In genomic region chr16:85511938-85512551, GRCh38 we compare ENCODE assay signal across 30 cellular contexts.
"Had no signal": no experiment of that assay in that cellular context is flagged by ENCODE, and none has a peak within 500 bp of the region (broad histone marks: within the 10 kb centered on the region; RNA-seq: fewer than 3 reads in every experiment).

No MANE protein-coding gene starts in this region.

- H3K36me3 ChIP-seq: adrenal gland, cardiac muscle cell, colonic mucosa, left lung, lower lobe of right lung, thoracic aorta, uterus had no signal

- H3K4me3 ChIP-seq: adrenal gland, body of pancreas, cardiac muscle cell, colonic mucosa, left lung, lower lobe of right lung, thoracic aorta, uterus had no signal

- H3K9me3 Mint-ChIP-seq: activated CD4-positive, alpha-beta memory T cell treated with anti-CD3 and anti-CD28 coated beads for 36 hours; activated naive CD4-positive, alpha-beta T cell treated with anti-CD3 and anti-CD28 coated beads for 36 hours; activated naive CD8-positive, alpha-beta T cell treated with anti-CD3 and anti-CD28 coated beads for 36 hours; activated T-helper 1 cell treated with anti-CD3 and anti-CD28 coated beads, Interleukin-12 subunit alpha, Interleukin-12 subunit beta, Interleukin-2, Interleukin-4 antibody, amounts not matched to agents 30 ng/mL and 10 ng/mL and 1 ng/mL, durations not matched to agents 14 hours and 24 hours and 36 hours; nephron progenitor cell; stimulated activated effector memory CD8-positive, alpha-beta T cell treated with anti-CD3 and anti-CD28 coated beads, Interleukin-12 subunit alpha, Interleukin-12 subunit beta, amount 100 ng/mL, for 72 hours; stimulated activated naive CD8-positive, alpha-beta T cell treated with anti-CD3 and anti-CD28 coated beads, Interleukin-15, Interleukin-2, amounts not matched to agents 100 ng/mL and 50 ng/mL, for 24 hours; type B pancreatic cell had no signal

- ATAC-seq: body of pancreas; left lung; lower lobe of right lung; right cardiac atrium; stimulated activated effector memory CD8-positive, alpha-beta T cell treated with anti-CD3 and anti-CD28 coated beads, Interleukin-12 subunit alpha, Interleukin-12 subunit beta, amount 100 ng/mL, for 72 hours had no signal

- H3K27ac Mint-ChIP-seq: activated CD4-positive, alpha-beta memory T cell treated with anti-CD3 and anti-CD28 coated beads for 36 hours; activated naive CD4-positive, alpha-beta T cell treated with anti-CD3 and anti-CD28 coated beads for 36 hours; activated naive CD8-positive, alpha-beta T cell treated with anti-CD3 and anti-CD28 coated beads for 36 hours; activated T-helper 1 cell treated with anti-CD3 and anti-CD28 coated beads, Interleukin-12 subunit alpha, Interleukin-12 subunit beta, Interleukin-2, Interleukin-4 antibody, amounts not matched to agents 30 ng/mL and 10 ng/mL and 1 ng/mL, durations not matched to agents 14 hours and 24 hours and 36 hours; nephron progenitor cell; stimulated activated effector memory CD8-positive, alpha-beta T cell treated with anti-CD3 and anti-CD28 coated beads, Interleukin-12 subunit alpha, Interleukin-12 subunit beta, amount 100 ng/mL, for 72 hours; stimulated activated naive CD8-positive, alpha-beta T cell treated with anti-CD3 and anti-CD28 coated beads, Interleukin-15, Interleukin-2, amounts not matched to agents 100 ng/mL and 50 ng/mL, for 24 hours; type B pancreatic cell had no signal

- H3K27me3 Mint-ChIP-seq: activated CD4-positive, alpha-beta memory T cell treated with anti-CD3 and anti-CD28 coated beads for 36 hours; activated naive CD8-positive, alpha-beta T cell treated with anti-CD3 and anti-CD28 coated beads for 36 hours; stimulated activated naive CD8-positive, alpha-beta T cell treated with anti-CD3 and anti-CD28 coated beads, Interleukin-15, Interleukin-2, amounts not matched to agents 100 ng/mL and 50 ng/mL, for 24 hours; type B pancreatic cell had no signal

- DNase-seq: activated CD4-positive, alpha-beta memory T cell treated with anti-CD3 and anti-CD28 coated beads for 36 hours; activated CD4-positive, alpha-beta T cell treated with anti-CD3 and anti-CD28 coated beads for 48 hours; activated CD4-positive, CD25-positive, alpha-beta regulatory T cell; activated CD8-positive, alpha-beta memory T cell treated with anti-CD3 and anti-CD28 coated beads, Interleukin-2, amount 50 U/mL, for 4 hours; activated effector memory CD4-positive, alpha-beta T cell treated with anti-CD3 and anti-CD28 coated beads, Interleukin-2, amount 50 U/mL, for 16 hours; activated naive CD4-positive, alpha-beta T cell treated with anti-CD3 and anti-CD28 coated beads for 36 hours; activated naive CD8-positive, alpha-beta T cell treated with anti-CD3 and anti-CD28 coated beads for 36 hours; activated T-cell treated with anti-CD3 and anti-CD28 coated beads, Interleukin-2, amount 50 U/mL, for 1 hour; adrenal gland; aorta; cerebellar nuclear complex; colonic mucosa; effector CD8-positive, alpha-beta T cell; left lung; lower lobe of right lung; mesendoderm; nephron progenitor cell; nucleus accumbens; right cardiac atrium; stimulated activated CD4-positive, alpha-beta T cell treated with anti-CD3 and anti-CD28 coated beads, Interleukin-4, amount 100 ng/mL, for 24 hours; uterus had no signal

- H3K27me3 ChIP-seq: adrenal gland, body of pancreas, cardiac muscle cell, colonic mucosa, left lung, uterus had no signal

- H3K36me3 Mint-ChIP-seq: activated CD4-positive, alpha-beta memory T cell treated with anti-CD3 and anti-CD28 coated beads for 36 hours; activated naive CD8-positive, alpha-beta T cell treated with anti-CD3 and anti-CD28 coated beads for 36 hours; stimulated activated effector memory CD8-positive, alpha-beta T cell treated with anti-CD3 and anti-CD28 coated beads, Interleukin-12 subunit alpha, Interleukin-12 subunit beta, amount 100 ng/mL, for 72 hours had no signal

- H3K27ac ChIP-seq: adrenal gland, cardiac muscle cell, colonic mucosa, left lung, lower lobe of right lung, thoracic aorta, uterus had no signal

- FAIRE-seq: frontal cortex, islet of Langerhans had no signal

- H3K4me3 Mint-ChIP-seq: activated CD4-positive, alpha-beta memory T cell treated with anti-CD3 and anti-CD28 coated beads for 36 hours; activated naive CD4-positive, alpha-beta T cell treated with anti-CD3 and anti-CD28 coated beads for 36 hours; activated naive CD8-positive, alpha-beta T cell treated with anti-CD3 and anti-CD28 coated beads for 36 hours; activated T-helper 1 cell treated with anti-CD3 and anti-CD28 coated beads, Interleukin-12 subunit alpha, Interleukin-12 subunit beta, Interleukin-2, Interleukin-4 antibody, amounts not matched to agents 30 ng/mL and 10 ng/mL and 1 ng/mL, durations not matched to agents 14 hours and 24 hours and 36 hours; nephron progenitor cell; stimulated activated effector memory CD8-positive, alpha-beta T cell treated with anti-CD3 and anti-CD28 coated beads, Interleukin-12 subunit alpha, Interleukin-12 subunit beta, amount 100 ng/mL, for 72 hours; stimulated activated naive CD8-positive, alpha-beta T cell treated with anti-CD3 and anti-CD28 coated beads, Interleukin-15, Interleukin-2, amounts not matched to agents 100 ng/mL and 50 ng/mL, for 24 hours; type B pancreatic cell had no signal

- H3K4me1 Mint-ChIP-seq: activated naive CD8-positive, alpha-beta T cell treated with anti-CD3 and anti-CD28 coated beads for 36 hours; stimulated activated effector memory CD8-positive, alpha-beta T cell treated with anti-CD3 and anti-CD28 coated beads, Interleukin-12 subunit alpha, Interleukin-12 subunit beta, amount 100 ng/mL, for 72 hours had no signal

- H3K9me3 ChIP-seq: adrenal gland, body of pancreas, colonic mucosa, left lung, lower lobe of right lung, thoracic aorta, uterus had no signal
